3 cellular contexts compared by ENCODE assay signal in genomic region chr15:51842265-51842664, GRCh38.
TF ChIP-seq lines count a peak whose summit lies in the region.

No MANE protein-coding gene starts in this region.

TF ChIP-seq in SK-N-SH, 30 proteins besides CTCF, POLR2A, EP300 and RAD21:
- no peak for TF ChIP-seq MEF2A (IDR thresholded peaks at IDR 0.05; ENCODE audit: borderline replicate concordance, low read depth)
- no peak for TF ChIP-seq SIN3A (IDR thresholded peaks at IDR 0.05; ENCODE audit: borderline replicate concordance, low read depth, low read length)
- no peak for TF ChIP-seq POLR2AphosphoS5 (IDR thresholded peaks at IDR 0.05; ENCODE audit: low read depth, low read length)
- TF ChIP-seq GATA2 (CRISPR knock-in tag; IDR thresholded peaks at IDR 0.05): no peak
- no peak for TF ChIP-seq RXRA (IDR thresholded peaks at IDR 0.05; ENCODE audit: borderline replicate concordance, low read depth)
- no peak for TF ChIP-seq ZBTB33 (IDR thresholded peaks at IDR 0.05; ENCODE audit: borderline replicate concordance, low read depth)
- TF ChIP-seq, protein P1, sequence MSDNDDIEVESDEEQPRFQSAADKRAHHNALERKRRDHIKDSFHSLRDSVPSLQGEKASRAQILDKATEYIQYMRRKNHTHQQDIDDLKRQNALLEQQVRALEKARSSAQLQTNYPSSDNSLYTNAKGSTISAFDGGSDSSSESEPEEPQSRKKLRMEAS (IDR thresholded peaks at IDR 0.05; ENCODE audit: low read depth): no peak
- TF ChIP-seq NRF1 (IDR thresholded peaks at IDR 0.05; ENCODE audit: low read depth, low read length): no peak
- no peak for TF ChIP-seq FOXJ3 (CRISPR knock-in tag; IDR thresholded peaks at IDR 0.05)
- TF ChIP-seq GABPA (IDR thresholded peaks at IDR 0.05; ENCODE audit: low read depth): no peak
- TF ChIP-seq YY1 (IDR thresholded peaks at IDR 0.05; ENCODE audit: low read depth): no peak
- no peak for TF ChIP-seq CHD2 (IDR thresholded peaks at IDR 0.05; ENCODE audit: low read length, partially characterized antibody)
- TF ChIP-seq RFX5 (IDR thresholded peaks at IDR 0.05; ENCODE audit: low read length): no peak
- no peak for TF ChIP-seq TEAD4 (IDR thresholded peaks at IDR 0.05; ENCODE audit: borderline replicate concordance, insufficient read depth)
- TF ChIP-seq JUND (IDR thresholded peaks at IDR 0.05): no peak
- TF ChIP-seq USF2 (IDR thresholded peaks at IDR 0.05; ENCODE audit: borderline replicate concordance, low read depth, low read length): no peak
- no peak for TF ChIP-seq NFIC (IDR thresholded peaks at IDR 0.05; ENCODE audit: borderline replicate concordance)

TF ChIP-seq in SK-N-SH treated with all-trans-retinoic acid at 6 μM for 48 hours, 23 proteins besides CTCF, POLR2A, EP300 and RAD21:
- no peak for TF ChIP-seq GLIS3 (CRISPR knock-in tag; IDR thresholded peaks at IDR 0.05)
- TF ChIP-seq CSDC2 (CRISPR knock-in tag; IDR thresholded peaks at IDR 0.05): no peak
- TF ChIP-seq ZFP30 (CRISPR knock-in tag; IDR thresholded peaks at IDR 0.05): no peak
- TF ChIP-seq ZNF565 (CRISPR knock-in tag; conservative IDR thresholded peaks at IDR 0.05; ENCODE audit: low read depth): no peak

TF ChIP-seq in HCT116, 20 proteins besides CTCF, POLR2A, EP300 and RAD21 (continued from another document):
- no peak for TF ChIP-seq ATF3 (IDR thresholded peaks at IDR 0.05)
- TF ChIP-seq ZNF274 (IDR thresholded peaks at IDR 0.05; ENCODE audit: low read depth, low read length): no peak
- TF ChIP-seq ZBTB33 (IDR thresholded peaks at IDR 0.05; ENCODE audit: extremely low read depth, insufficient replicate concordance, low read length): no peak
- no peak for TF ChIP-seq SP1 (IDR thresholded peaks at IDR 0.05; ENCODE audit: low read depth)
- TF ChIP-seq ELF1 (IDR thresholded peaks at IDR 0.05; ENCODE audit: borderline replicate concordance, low read depth): no peak
